14 cellular contexts compared by ENCODE assay signal in the genomic region with DNA sequence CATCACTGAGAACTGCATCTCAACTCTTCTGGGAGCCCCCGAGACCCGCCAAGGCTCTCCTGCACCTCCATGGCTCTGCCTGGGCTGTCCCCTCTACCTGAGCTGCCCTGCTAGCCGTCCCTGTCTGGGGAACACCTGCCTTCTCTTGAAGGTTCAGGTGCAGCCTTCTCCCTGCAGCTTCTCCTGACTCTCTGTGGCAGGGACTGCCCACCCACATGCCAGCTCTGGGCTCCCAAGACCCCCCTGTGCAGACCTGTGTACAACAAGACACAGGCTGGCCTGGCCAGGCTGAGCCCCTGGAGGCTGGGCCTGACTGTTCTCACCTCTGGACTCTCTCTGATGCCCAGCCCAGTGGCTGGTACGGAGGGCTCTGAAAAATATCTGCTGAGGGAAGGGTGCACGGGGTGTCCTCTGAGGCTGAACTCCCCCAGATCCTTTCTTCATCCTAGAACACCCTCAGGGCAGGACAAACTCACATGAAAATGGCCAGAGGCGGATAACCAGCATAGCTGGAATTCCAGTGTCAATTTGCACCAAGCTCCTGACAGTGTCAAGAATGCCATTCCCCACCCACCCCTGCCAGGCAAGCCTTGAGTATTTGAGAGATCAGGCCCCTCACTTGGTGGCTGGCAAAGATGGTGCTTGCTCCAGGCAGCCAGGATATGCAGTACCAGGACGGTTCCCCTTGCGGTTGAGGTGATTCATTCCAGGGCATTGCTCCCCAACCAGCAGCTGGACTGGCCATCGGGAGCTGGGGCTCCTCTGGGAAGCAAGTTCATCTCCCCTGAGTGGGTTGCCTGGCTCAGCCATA. TPM values are rescaled to one million over a fixed set of nuclear protein-coding genes. Genes with fewer than 3 reads are reported as not detected.
DNase-seq lines count a peak whose midpoint lies in the region; ATAC-seq, FAIRE-seq and TF ChIP-seq lines count a peak whose summit lies in the region.
"Had no signal": no experiment of that assay in that cellular context is flagged by ENCODE, and none has a peak within 500 bp of the region (broad histone marks: within the 10 kb centered on the region; RNA-seq: fewer than 3 reads in every experiment).

No MANE protein-coding gene starts in this region.

- in situ Hi-C loops in HepG2 (cut with HindIII; ENCODE audit: extremely low pct_ligation_motif_present, low pct_unique_long_range_greater_than_20kb): no loop called here

- peaks cover 4% of the 10 kb centered on the region for H3K27me3 Mint-ChIP-seq in brain

- H3K9me3 ChIP-seq in HepG2 (ENCODE audit: low read length): no peaks in the 10 kb centered on the region
- no peaks in the 10 kb centered on the region for H3K9me3 ChIP-seq in right lobe of liver
- H3K9me3 ChIP-seq in left lung: no peaks in the 10 kb centered on the region

- no peak for FAIRE-seq in HepG2 (lab: Jason Lieb, UNC)
- FAIRE-seq: G401.6 had no signal

- peaks cover 26% of the 10 kb centered on the region for H3K4me1 ChIP-seq in HepG2 (ENCODE audit: insufficient read depth, low read length)
- H3K4me1 ChIP-seq in right lobe of liver: peaks cover 0 to 10% (median 0%) of the 10 kb centered on the region in 4 donors
- H3K4me1 ChIP-seq in left lung: peaks cover 25 to 46% of the 10 kb centered on the region in 2 donors

- H3K27ac Mint-ChIP-seq in brain: peak overlapping the region in 3 of 5 experiments; percentile 21 to 76 (median 76)

- no peak overlapping the region for H3K9ac ChIP-seq in HepG2 (ENCODE audit: insufficient read depth, low read depth, low read length)

- H3K4me3 Mint-ChIP-seq in brain: no peak overlapping the region

- peaks cover 49% of the 10 kb centered on the region for H3K4me1 Mint-ChIP-seq in brain

- 90% methylated on average over 4 of the region's 9 CpGs for WGBS in HepG2 (ENCODE audit: low lambda C conversion rate)
- 60% methylated on average over 1 of the region's 9 CpGs for WGBS in right lobe of liver (ENCODE audit: insufficient coverage, low coverage, low lambda C conversion rate, missing lambda C conversion rate)

- H3K27me3 ChIP-seq in HepG2 (ENCODE audit: control insufficient read depth in 1 of 2, insufficient read depth in 2 of 2, low read length in 2 of 2) (no peaks in the 10 kb centered on the region), right lobe of liver (no peaks in the 10 kb centered on the region), left lung (no peaks in the 10 kb centered on the region)

- H3K4me3 ChIP-seq in HepG2 (replicated peaks in 1 of 3; ENCODE audit: insufficient read depth in 1 of 3, low read depth in 2 of 3, low read length in 3 of 3): no peak overlapping the region
- no peak overlapping the region for H3K4me3 ChIP-seq in right lobe of liver
- no peak overlapping the region for H3K4me3 ChIP-seq in left lung
- H3K4me3 ChIP-seq: lung had no signal

- intact Hi-C loops in HepG2 (cut with micrococcal nuclease; ENCODE audit: unreplicated experiment): no loop called here
- intact Hi-C loops in right lobe of liver (cut with DNase I): no loop called here
- intact Hi-C loops in left lung (cut with DNase I): no loop called here

- no peak for DNase-seq in HepG2 (ENCODE audit: low spot score)
- DNase-seq in right lobe of liver: no peak
- no peak for DNase-seq in left lung
- DNase-seq in cerebellar cortex (ENCODE audit: low spot score): no peak
- no peak for DNase-seq in NCI-H1417 treated with DMSO at 0.1 percent for 48 hours (lab: John Stamatoyannopoulos, UW)
- DNase-seq in DMS153 (lab: John Stamatoyannopoulos, UW): no peak
- DNase-seq in ureter (ENCODE audit: low spot score): no peak
- DNase-seq: activated CD4-positive, alpha-beta T cell treated with anti-CD3 and anti-CD28 coated beads for 1 hour; cerebellar nuclear complex; NCI-H2227 treated with DMSO at 0.1 percent for 48 hours; SHP77 treated with DMSO at 0.1 percent for 48 hours had no signal

- H3K27ac ChIP-seq in HepG2 (ENCODE audit: extremely low read length, insufficient read depth, low read length) (no peak overlapping the region), right lobe of liver (no peak overlapping the region), left lung (peak overlapping the region; percentile 63 to 66)

- H4K20me1 ChIP-seq in HepG2 (ENCODE audit: insufficient read depth, low read length): peaks cover 18% of the 10 kb centered on the region; the same call in 1 of the 2 replicates

- TF ChIP-seq EP300 in HepG2 (IDR thresholded peaks at IDR 0.05; ENCODE audit: low read depth in 2 of 2, low read length in 2 of 2): no peak
- TF ChIP-seq EP300 in HepG2 (CRISPR knock-in tag; IDR thresholded peaks at IDR 0.05; ENCODE audit: borderline replicate concordance): no peak

- TF ChIP-seq POLR2A in HepG2 (IDR thresholded peaks at IDR 0.05; ENCODE audit: insufficient read depth in 1 of 2, low read depth in 2 of 2, low read length in 2 of 2) (no peak), right lobe of liver (IDR thresholded peaks at IDR 0.05) (no peak)

- TF ChIP-seq RAD21 in HepG2 (CRISPR knock-in tag; IDR thresholded peaks at IDR 0.05): no peak

- no peak overlapping the region for H2AFZ ChIP-seq in HepG2 (ENCODE audit: low read length)

- peaks cover 7% of the 10 kb centered on the region for H3K36me3 Mint-ChIP-seq in brain

- TF ChIP-seq CTCF in HepG2 (CRISPR knock-in tag; IDR thresholded peaks at IDR 0.05) (no peak), right lobe of liver (IDR thresholded peaks at IDR 0.05) (no peak), brain (conservative IDR thresholded peaks at IDR 0.05) (no peak), left lung (IDR thresholded peaks at IDR 0.05) (no peak)

- no peak for ATAC-seq in HepG2
- no peak for ATAC-seq in right lobe of liver
- ATAC-seq in left lung: no peak

- POLR2A ChIA-PET in HepG2 (lab: Yijun Ruan, JAX): no interaction called here

- BruUV-seq in HepG2 (replicated peaks; lab: Mats Ljungman, UMichigan): no TSS peak

- H3K4me2 ChIP-seq in HepG2 (ENCODE audit: low read depth, low read length): no peak overlapping the region

- H3K9me3 Mint-ChIP-seq in brain: no peaks in the 10 kb centered on the region

- CTCF ChIA-PET in HepG2 (lab: Yijun Ruan, JAX; ENCODE audit: low intra/inter-chr PET ratio, low total read pairs): no interaction called here

- no peaks in the 10 kb centered on the region for H3K79me2 ChIP-seq in HepG2 (ENCODE audit: insufficient read depth, low read length)

- H3K36me3 ChIP-seq in HepG2 (replicated peaks in 1 of 2; ENCODE audit: control insufficient read depth in 1 of 2, insufficient read depth in 2 of 2, low read length in 2 of 2) (peaks cover 55 to 97% of the 10 kb centered on the region in 2 experiments), right lobe of liver (peaks cover 4 to 42% (median 16%) of the 10 kb centered on the region in 4 donors), left lung (peaks cover 0 to 35% of the 10 kb centered on the region in 2 donors)

TF ChIP-seq in HepG2, 621 proteins besides CTCF, POLR2A, EP300 and RAD21:
- TF ChIP-seq, protein P1, sequence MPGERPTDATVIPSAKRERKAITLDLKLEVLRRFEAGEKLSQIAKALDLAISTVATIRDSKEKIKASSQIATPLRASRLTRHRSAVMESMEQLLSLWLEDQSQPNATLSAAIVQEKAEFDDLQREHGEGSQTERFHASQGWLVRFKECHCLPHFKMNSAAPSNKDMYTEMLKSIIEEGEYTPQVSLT (CRISPR knock-in tag; IDR thresholded peaks at IDR 0.05; ENCODE audit: borderline replicate concordance, low read depth): no peak
- peak; percentile 26 for TF ChIP-seq AGO2 (optimal IDR thresholded peaks at IDR 0.05; ENCODE audit: low read depth, low read length)
- TF ChIP-seq, protein P2, sequence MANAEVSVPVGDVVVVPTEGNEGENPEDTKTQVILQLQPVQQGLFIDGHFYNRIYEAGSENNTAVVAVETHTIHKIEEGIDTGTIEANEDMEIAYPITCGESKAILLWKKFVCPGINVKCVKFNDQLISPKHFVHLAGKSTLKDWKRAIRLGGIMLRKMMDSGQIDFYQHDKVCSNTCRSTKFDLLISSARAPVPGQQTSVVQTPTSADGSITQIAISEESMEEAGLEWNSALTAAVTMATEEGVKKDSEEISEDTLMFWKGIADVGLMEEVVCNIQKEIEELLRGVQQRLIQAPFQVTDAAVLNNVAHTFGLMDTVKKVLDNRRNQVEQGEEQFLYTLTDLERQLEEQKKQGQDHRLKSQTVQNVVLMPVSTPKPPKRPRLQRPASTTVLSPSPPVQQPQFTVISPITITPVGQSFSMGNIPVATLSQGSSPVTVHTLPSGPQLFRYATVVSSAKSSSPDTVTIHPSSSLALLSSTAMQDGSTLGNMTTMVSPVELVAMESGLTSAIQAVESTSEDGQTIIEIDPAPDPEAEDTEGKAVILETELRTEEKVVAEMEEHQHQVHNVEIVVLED (CRISPR knock-in tag; IDR thresholded peaks at IDR 0.05; ENCODE audit: borderline replicate concordance): no peak

RNA-seq across cellular contexts. Expression of a gene that starts 40.9 kb away (rescaled TPM):
- total RNA-seq in HepG2 (2016; rRNA removed; fragmentation: Illumina TruSeq; extraction: Trizol) (37.7 and 40.7 TPM in 2 replicates), right lobe of liver (10 to 100 TPM in 2 of 6 experiments, 1 to 10 TPM in 4; 5.4 to 10.1 (median 7.9) TPM), left lung (10 to 100 TPM; 30.8 to 39.9 TPM), ureter (22.1 TPM)
- total RNA-seq in HepG2 (2016; cell fraction: cytosol; rRNA removed; fragmentation: Illumina TruSeq; extraction: Trizol; ENCODE audit: low read depth): 39.8 and 41.5 TPM in 2 replicates
- 35.8 and 36.3 TPM in 2 replicates for total RNA-seq in HepG2 (2016; cell fraction: insoluble cytoplasmic fraction; rRNA removed; fragmentation: Illumina TruSeq; extraction: Trizol)
- total RNA-seq in HepG2 (2016; cell fraction: membrane; rRNA removed; fragmentation: Illumina TruSeq; extraction: Trizol): 69.7 and 71.8 TPM in 2 replicates
- 20.0 and 24.7 TPM in 2 replicates for total RNA-seq in HepG2 (2016; cell fraction: nucleus; rRNA removed; fragmentation: Illumina TruSeq; extraction: Trizol)
- polyA plus RNA-seq in HepG2 (2011; rRNA removed) (14.6 and 15.4 TPM in 2 replicates), brain (ENCODE audit: insufficient read depth, low read depth, low replicate concordance) (11.5 TPM)
- polyA plus RNA-seq in HepG2 (2011; cell fraction: cytosol; rRNA removed): 8.9 and 11.5 TPM in 2 replicates
- polyA plus RNA-seq in HepG2 (2011; cell fraction: nucleus; rRNA removed): 11.8 and 14.7 TPM in 2 replicates
- 6.0 and 8.4 TPM in 2 replicates for polyA plus RNA-seq in HepG2 (2012)
- polyA plus RNA-seq in HepG2 (2016; cell fraction: cytosol; fragmentation: Illumina TruSeq; extraction: Trizol; ENCODE audit: low read depth): 44.8 and 48.9 TPM in 2 replicates
- 19.9 and 21.9 TPM in 2 replicates for polyA plus RNA-seq in HepG2 (2016; cell fraction: insoluble cytoplasmic fraction; fragmentation: Illumina TruSeq; extraction: Trizol; ENCODE audit: low read depth)
- polyA plus RNA-seq in HepG2 (2016; cell fraction: membrane; fragmentation: Illumina TruSeq; extraction: Trizol; ENCODE audit: low read depth): 48.0 and 51.0 TPM in 2 replicates
- 17.6 and 20.1 TPM in 2 replicates for polyA plus RNA-seq in HepG2 (2016; cell fraction: nucleus; fragmentation: Illumina TruSeq; extraction: Trizol; ENCODE audit: insufficient read depth, low read depth)
- 41.7 and 51.3 TPM in 2 replicates for polyA minus RNA-seq in HepG2 (2011; rRNA and poly(A)+ RNA removed; ENCODE audit: low replicate concordance)
- polyA minus RNA-seq in HepG2 (2011; cell fraction: cytosol; rRNA and poly(A)+ RNA removed): 17.5 and 18.0 TPM in 2 replicates
- 40.2 and 47.6 TPM in 2 replicates for polyA minus RNA-seq in HepG2 (2011; cell fraction: nucleus; rRNA and poly(A)+ RNA removed)

Comparison
In these comparisons a context has a peak if more than half of its experiments do, and no peak if none do; other contexts are left out.
1. H3K27ac ChIP-seq: peak in left lung (2 of 2); none in HepG2 (single experiment) and right lobe of liver (0 of 3).